Comparison of ENCODE assay signal across 2 cellular contexts in the genomic region with DNA sequence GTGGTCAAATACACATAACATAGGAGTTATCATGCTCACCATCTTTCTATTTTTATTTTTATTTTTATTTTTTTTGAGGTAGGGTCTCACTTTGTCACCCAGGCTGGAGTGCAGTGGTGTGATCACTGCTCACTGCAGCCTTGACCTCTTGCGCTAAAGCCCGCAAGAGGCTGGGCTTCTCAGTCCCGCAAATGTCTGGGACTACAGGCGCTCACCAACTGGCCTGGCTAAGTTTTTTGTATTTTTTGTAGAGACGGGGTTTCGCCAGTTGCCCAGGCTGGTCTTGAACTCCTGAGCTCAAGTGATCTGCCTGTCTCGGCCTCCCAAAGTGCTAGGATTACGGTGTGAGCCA.
TF ChIP-seq lines count a peak whose summit lies in the region.

No MANE protein-coding gene starts in this region.

TF ChIP-seq in SK-N-SH, 30 proteins besides CTCF, POLR2A, EP300 and RAD21 (continued from another document):
- TF ChIP-seq, protein P1, sequence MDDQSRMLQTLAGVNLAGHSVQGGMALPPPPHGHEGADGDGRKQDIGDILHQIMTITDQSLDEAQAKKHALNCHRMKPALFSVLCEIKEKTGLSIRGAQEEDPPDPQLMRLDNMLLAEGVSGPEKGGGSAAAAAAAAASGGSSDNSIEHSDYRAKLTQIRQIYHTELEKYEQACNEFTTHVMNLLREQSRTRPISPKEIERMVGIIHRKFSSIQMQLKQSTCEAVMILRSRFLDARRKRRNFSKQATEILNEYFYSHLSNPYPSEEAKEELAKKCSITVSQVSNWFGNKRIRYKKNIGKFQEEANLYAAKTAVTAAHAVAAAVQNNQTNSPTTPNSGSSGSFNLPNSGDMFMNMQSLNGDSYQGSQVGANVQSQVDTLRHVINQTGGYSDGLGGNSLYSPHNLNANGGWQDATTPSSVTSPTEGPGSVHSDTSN (IDR thresholded peaks at IDR 0.05): no peak
- TF ChIP-seq CHD2 (IDR thresholded peaks at IDR 0.05; ENCODE audit: low read length, partially characterized antibody) (no peak), GATA2 (CRISPR knock-in tag; IDR thresholded peaks at IDR 0.05) (no peak)
- TF ChIP-seq, protein P2, sequence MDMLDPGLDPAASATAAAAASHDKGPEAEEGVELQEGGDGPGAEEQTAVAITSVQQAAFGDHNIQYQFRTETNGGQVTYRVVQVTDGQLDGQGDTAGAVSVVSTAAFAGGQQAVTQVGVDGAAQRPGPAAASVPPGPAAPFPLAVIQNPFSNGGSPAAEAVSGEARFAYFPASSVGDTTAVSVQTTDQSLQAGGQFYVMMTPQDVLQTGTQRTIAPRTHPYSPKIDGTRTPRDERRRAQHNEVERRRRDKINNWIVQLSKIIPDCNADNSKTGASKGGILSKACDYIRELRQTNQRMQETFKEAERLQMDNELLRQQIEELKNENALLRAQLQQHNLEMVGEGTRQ (IDR thresholded peaks at IDR 0.05; ENCODE audit: borderline replicate concordance, low read depth, low read length): no peak

TF ChIP-seq in SK-N-SH treated with all-trans-retinoic acid at 6 μM for 48 hours, 23 proteins besides CTCF, POLR2A, EP300 and RAD21 (continued from another document):
- TF ChIP-seq, protein P3, sequence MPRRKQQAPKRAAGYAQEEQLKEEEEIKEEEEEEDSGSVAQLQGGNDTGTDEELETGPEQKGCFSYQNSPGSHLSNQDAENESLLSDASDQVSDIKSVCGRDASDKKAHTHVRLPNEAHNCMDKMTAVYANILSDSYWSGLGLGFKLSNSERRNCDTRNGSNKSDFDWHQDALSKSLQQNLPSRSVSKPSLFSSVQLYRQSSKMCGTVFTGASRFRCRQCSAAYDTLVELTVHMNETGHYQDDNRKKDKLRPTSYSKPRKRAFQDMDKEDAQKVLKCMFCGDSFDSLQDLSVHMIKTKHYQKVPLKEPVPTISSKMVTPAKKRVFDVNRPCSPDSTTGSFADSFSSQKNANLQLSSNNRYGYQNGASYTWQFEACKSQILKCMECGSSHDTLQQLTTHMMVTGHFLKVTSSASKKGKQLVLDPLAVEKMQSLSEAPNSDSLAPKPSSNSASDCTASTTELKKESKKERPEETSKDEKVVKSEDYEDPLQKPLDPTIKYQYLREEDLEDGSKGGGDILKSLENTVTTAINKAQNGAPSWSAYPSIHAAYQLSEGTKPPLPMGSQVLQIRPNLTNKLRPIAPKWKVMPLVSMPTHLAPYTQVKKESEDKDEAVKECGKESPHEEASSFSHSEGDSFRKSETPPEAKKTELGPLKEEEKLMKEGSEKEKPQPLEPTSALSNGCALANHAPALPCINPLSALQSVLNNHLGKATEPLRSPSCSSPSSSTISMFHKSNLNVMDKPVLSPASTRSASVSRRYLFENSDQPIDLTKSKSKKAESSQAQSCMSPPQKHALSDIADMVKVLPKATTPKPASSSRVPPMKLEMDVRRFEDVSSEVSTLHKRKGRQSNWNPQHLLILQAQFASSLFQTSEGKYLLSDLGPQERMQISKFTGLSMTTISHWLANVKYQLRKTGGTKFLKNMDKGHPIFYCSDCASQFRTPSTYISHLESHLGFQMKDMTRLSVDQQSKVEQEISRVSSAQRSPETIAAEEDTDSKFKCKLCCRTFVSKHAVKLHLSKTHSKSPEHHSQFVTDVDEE (CRISPR knock-in tag; IDR thresholded peaks at IDR 0.05): no peak
